ENCODE assay signal across 9 cellular contexts in the genomic region with DNA sequence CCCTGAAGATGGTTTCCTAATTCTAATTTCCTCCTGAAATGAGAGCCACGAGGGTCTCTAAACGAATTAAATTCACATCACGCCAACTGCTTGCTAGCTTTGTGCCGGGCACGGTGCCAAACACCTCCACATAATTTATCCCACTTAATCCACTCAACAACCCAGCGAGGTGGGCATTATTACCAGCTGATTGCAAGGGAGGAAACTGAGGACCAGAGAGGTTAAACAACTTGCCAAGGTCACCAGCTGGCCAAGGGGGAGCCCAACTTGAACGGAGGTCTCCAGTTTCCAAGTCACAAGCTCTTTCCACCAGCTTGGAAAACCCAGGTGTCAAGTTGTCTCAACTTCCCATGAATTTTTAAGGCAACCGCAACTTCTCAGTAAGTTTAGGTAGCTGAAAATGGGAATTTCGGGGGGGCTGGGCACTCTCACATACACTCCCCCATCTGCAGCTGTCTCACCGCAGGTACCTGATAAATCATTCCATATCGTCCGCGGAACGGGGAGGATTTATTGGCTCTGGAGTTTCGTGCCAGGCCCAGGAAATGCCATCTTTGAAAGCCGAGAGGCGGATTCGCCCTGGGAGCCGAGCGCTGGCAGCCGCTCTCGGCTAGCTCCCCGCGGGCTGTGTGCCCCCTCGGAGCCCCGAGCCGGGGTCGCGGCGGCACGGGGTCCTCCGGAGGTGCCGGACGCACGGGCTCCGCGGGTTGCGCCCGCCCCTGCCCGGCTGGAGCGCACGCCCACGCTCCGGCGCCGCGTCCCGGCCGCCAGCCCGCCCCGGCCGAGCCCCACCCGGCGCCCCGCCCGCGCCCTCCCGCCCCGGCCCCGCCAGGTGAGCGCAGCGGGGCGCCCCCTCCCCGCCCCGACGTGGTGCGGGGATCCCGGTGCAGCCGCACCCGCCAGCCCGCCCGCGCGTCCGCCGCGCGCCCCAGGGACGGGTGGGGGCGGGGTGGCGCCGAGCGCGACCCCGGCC. TPM values are rescaled to one million over a fixed set of nuclear protein-coding genes. Genes with fewer than 3 reads are reported as not detected.
A peak's percentile ranks its signal among the peaks of the same experiment; 100 is the strongest.
DNase-seq lines count a peak whose midpoint lies in the region; ATAC-seq, FAIRE-seq and TF ChIP-seq lines count a peak whose summit lies in the region.
"Had no signal": no experiment of that assay in that cellular context is flagged by ENCODE, and none has a peak within 500 bp of the region (broad histone marks: within the 10 kb centered on the region; RNA-seq: fewer than 3 reads in every experiment).

No MANE protein-coding gene starts in this region.

- 8 to 17% methylated on average over 23 to 47 of the region's 85 CpGs for WGBS in mesodermal cell (ENCODE audit: insufficient coverage in 2 of 2), 2 experiments

- H3K4me3 ChIP-seq in bronchial epithelial cell (ENCODE audit: low read depth, low read length) = peak overlapping the region; percentile 57
- H3K4me3 ChIP-seq in mesodermal cell (ENCODE audit: extremely low read depth, insufficient read depth, low read length, poor library complexity, severe bottlenecking) = peak overlapping the region; percentile 26
- no peak overlapping the region for H3K4me3 ChIP-seq in CD8-positive, alpha-beta T cell (ENCODE audit: low read depth, low read length)
- H3K4me3 ChIP-seq: GM12878 had no signal

- no peaks in the 10 kb centered on the region for H3K36me3 Mint-ChIP-seq in CD8-positive, alpha-beta T cell
- peaks cover 3 to 5% of the 10 kb centered on the region in 2 donors for H3K36me3 Mint-ChIP-seq in activated T-cell treated with anti-CD3 and anti-CD28 coated beads, Interleukin-2, amount 50 U/mL, for 72 hours (ENCODE audit: insufficient read depth in 2 of 2)

- CTCF ChIA-PET in CD8-positive, alpha-beta T cell (lab: Charles Lee) = no interaction called here

- peaks cover 46% of the 10 kb centered on the region for H3K27me3 Mint-ChIP-seq in CD8-positive, alpha-beta T cell (ENCODE audit: low read depth)
- H3K27me3 Mint-ChIP-seq in activated T-cell treated with anti-CD3 and anti-CD28 coated beads, Interleukin-2, amount 50 U/mL, for 72 hours (ENCODE audit: low read depth) = peaks cover 79% of the 10 kb centered on the region

- TF ChIP-seq CTCF in bronchial epithelial cell (IDR thresholded peaks at IDR 0.05; ENCODE audit: insufficient read depth, low read length, severe bottlenecking) = no peak
- TF ChIP-seq CTCF in CD8-positive, alpha-beta T cell (IDR thresholded peaks at IDR 0.05) = no peak

- no peaks in the 10 kb centered on the region for H3K27me3 ChIP-seq in bronchial epithelial cell (ENCODE audit: control insufficient read depth, insufficient read depth, low read length)
- peaks cover 4% of the 10 kb centered on the region for H3K27me3 ChIP-seq in CD8-positive, alpha-beta T cell (ENCODE audit: insufficient read depth, low read length)

- intact Hi-C loops in CD8-positive, alpha-beta T cell (cut with DNase I, micrococcal nuclease) = no loop called here

- no peaks in the 10 kb centered on the region for H3K4me1 ChIP-seq in mesodermal cell (ENCODE audit: control insufficient read depth, insufficient read depth, low read length, poor library complexity, severe bottlenecking)
- no peaks in the 10 kb centered on the region for H3K4me1 ChIP-seq in CD8-positive, alpha-beta T cell (ENCODE audit: insufficient read depth, low read length)

- H3K4me1 Mint-ChIP-seq in CD8-positive, alpha-beta T cell (ENCODE audit: low read depth) = peaks cover 8% of the 10 kb centered on the region
- H3K4me1 Mint-ChIP-seq in activated T-cell treated with anti-CD3 and anti-CD28 coated beads, Interleukin-2, amount 50 U/mL, for 72 hours (ENCODE audit: low read depth) = peaks cover 10% of the 10 kb centered on the region

- H3K9me3 ChIP-seq in mesodermal cell (ENCODE audit: control insufficient read depth, low read length) = no peaks in the 10 kb centered on the region
- no peaks in the 10 kb centered on the region for H3K9me3 ChIP-seq in CD8-positive, alpha-beta T cell (ENCODE audit: low read length)

- no peak overlapping the region for H3K27ac Mint-ChIP-seq in CD8-positive, alpha-beta T cell
- H3K27ac Mint-ChIP-seq in activated T-cell treated with anti-CD3 and anti-CD28 coated beads, Interleukin-2, amount 50 U/mL, for 72 hours = no peak overlapping the region

- H3K27ac ChIP-seq in mesodermal cell (ENCODE audit: low read depth, low read length, severe bottlenecking) = no peak overlapping the region
- no peak overlapping the region for H3K27ac ChIP-seq in CD8-positive, alpha-beta T cell (ENCODE audit: low read depth, low read length)

- FAIRE-seq in bronchial epithelial cell (lab: Jason Lieb, UNC) = no peak
- FAIRE-seq: GM12878 had no signal

- H3K9me3 Mint-ChIP-seq in CD8-positive, alpha-beta T cell = no peaks in the 10 kb centered on the region
- no peaks in the 10 kb centered on the region for H3K9me3 Mint-ChIP-seq in activated T-cell treated with anti-CD3 and anti-CD28 coated beads, Interleukin-2, amount 50 U/mL, for 72 hours

- peak; percentile 39 for DNase-seq in AG08396 (ENCODE audit: low spot score)
- peak; percentile 62 for DNase-seq in NCI-H128 (lab: John Stamatoyannopoulos, UW; ENCODE audit: unreplicated experiment)
- DNase-seq in bronchial epithelial cell (ENCODE audit: low read depth) = peak; percentile 54
- no peak for DNase-seq in CD8-positive, alpha-beta T cell
- no peak for DNase-seq in SIG-M5 (lab: John Stamatoyannopoulos, UW)
- DNase-seq in activated T-cell treated with anti-CD3 and anti-CD28 coated beads, Interleukin-2, amount 50 U/mL, for 72 hours = no peak

- H3K36me3 ChIP-seq in bronchial epithelial cell (ENCODE audit: control insufficient read depth, insufficient read depth, low read length) (peaks cover 1% of the 10 kb centered on the region), mesodermal cell (ENCODE audit: control insufficient read depth, insufficient read depth, low read length) (no peaks in the 10 kb centered on the region)
- no peaks in the 10 kb centered on the region for H3K36me3 ChIP-seq in CD8-positive, alpha-beta T cell (ENCODE audit: insufficient read depth, low read length)

- ATAC-seq in CD8-positive, alpha-beta T cell = no peak
- ATAC-seq in HG02852 (IDR thresholded peaks at IDR 0.05; ENCODE audit: unreplicated experiment) = no peak
- ATAC-seq in activated T-cell treated with anti-CD3 and anti-CD28 coated beads, Interleukin-2, amount 50 U/mL, for 72 hours (replicated peaks in 1 of 2) = no peak
- ATAC-seq: GM12878 had no signal

- POLR2A ChIA-PET in CD8-positive, alpha-beta T cell (lab: Charles Lee) = no interaction called here

- no peak overlapping the region for H3K4me3 Mint-ChIP-seq in CD8-positive, alpha-beta T cell
- no peak overlapping the region for H3K4me3 Mint-ChIP-seq in activated T-cell treated with anti-CD3 and anti-CD28 coated beads, Interleukin-2, amount 50 U/mL, for 72 hours

RNA-seq across cellular contexts. Expression of gene PTPN3, which starts 0.6 kb away (rescaled TPM):
- total RNA-seq in bronchial epithelial cell = 14.2 and 26.2 TPM in 2 replicates
- 1.2 TPM for polyA plus RNA-seq in mesodermal cell (2013, experiment 1 of 2)
- 2.3 TPM for polyA plus RNA-seq in mesodermal cell (2013, experiment 2 of 2)
- total RNA-seq in CD8-positive, alpha-beta T cell = not detected
- 1 to 10 TPM; 2.7 to 5.4 TPM for total RNA-seq in activated T-cell treated with anti-CD3 and anti-CD28 coated beads, Interleukin-2, amount 50 U/mL, for 72 hours

Comparison
In these comparisons a context has a peak if more than half of its experiments do, and no peak if none do; other contexts are left out.
1. DNase-seq: peak in AG08396 (single experiment), NCI-H128 (single experiment) and bronchial epithelial cell (single experiment); none in CD8-positive, alpha-beta T cell (0 of 7), SIG-M5 (single experiment) and activated T-cell treated with anti-CD3 and anti-CD28 coated beads, Interleukin-2, amount 50 U/mL, for 72 hours (0 of 2).